ENCODE assay signal across 8 cellular contexts in the genomic region with DNA sequence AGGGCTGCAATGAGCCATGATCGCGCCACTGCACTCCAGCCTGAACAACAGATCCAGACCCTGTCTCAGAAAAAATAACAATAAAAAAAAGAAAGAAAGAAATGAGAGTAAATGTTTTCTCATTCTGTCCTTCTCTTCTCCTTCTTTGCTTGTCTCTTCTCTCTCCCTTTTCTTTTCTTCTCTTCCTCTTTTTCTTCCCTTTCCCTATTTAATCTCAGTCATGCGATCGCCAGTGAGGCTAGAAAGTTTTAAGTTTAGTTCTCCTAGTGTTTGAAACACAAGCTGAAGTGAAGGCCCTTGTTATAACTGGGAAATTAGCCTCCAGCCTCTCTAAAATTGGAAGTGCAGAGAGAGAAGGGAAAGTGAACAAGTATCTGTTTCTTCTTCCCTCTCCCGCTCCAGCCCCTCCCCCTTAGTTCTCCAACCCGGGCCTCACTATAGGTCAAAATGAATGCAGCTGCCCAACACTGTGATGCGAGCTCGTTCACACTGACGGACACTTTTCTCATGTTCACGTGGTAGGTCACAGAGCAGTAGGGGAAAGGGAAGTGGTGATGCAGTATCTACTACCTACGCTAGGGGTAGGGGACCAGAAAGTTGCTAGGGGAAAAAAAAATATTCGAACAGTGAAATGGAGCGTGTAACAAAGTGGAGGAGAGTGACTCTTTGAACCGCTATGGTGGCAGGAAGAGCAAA. TPM values are rescaled to one million over a fixed set of nuclear protein-coding genes. Genes with fewer than 3 reads are reported as not detected.
DNase-seq lines count a peak whose midpoint lies in the region; ATAC-seq, FAIRE-seq and TF ChIP-seq lines count a peak whose summit lies in the region.

No MANE protein-coding gene starts in this region.

- TF ChIP-seq POLR2A in GM12892 (IDR thresholded peaks at IDR 0.05; ENCODE audit: low read depth, low read length): peak; percentile 67; the same call in 1 of the 2 replicates

- H3K4me3 Mint-ChIP-seq in activated CD4-positive, alpha-beta memory T cell treated with anti-CD3 and anti-CD28 coated beads, Interleukin-2, amount 10 ng/mL, durations not matched to agents 7 days and 5 days: peak overlapping the region; percentile 15
- no peak overlapping the region for H3K4me3 Mint-ChIP-seq in Calu3 (ENCODE audit: low read depth, unreplicated experiment)

- FAIRE-seq in GM12892 (lab: Jason Lieb, UNC): peak; percentile 99

- peak overlapping the region; percentile 9 for H3K27ac Mint-ChIP-seq in activated CD4-positive, alpha-beta memory T cell treated with anti-CD3 and anti-CD28 coated beads, Interleukin-2, amount 10 ng/mL, durations not matched to agents 7 days and 5 days
- no peak overlapping the region for H3K27ac Mint-ChIP-seq in Calu3 (ENCODE audit: unreplicated experiment)

- peak; percentile 98 for ATAC-seq in GM21786 (IDR thresholded peaks at IDR 0.05; ENCODE audit: unreplicated experiment)

- H3K27ac ChIP-seq in rectal smooth muscle tissue (ENCODE audit: low read depth, low read length): no peak overlapping the region

- H3K36me3 ChIP-seq in rectal smooth muscle tissue (ENCODE audit: control insufficient read depth, insufficient read depth, low read length): no peaks in the 10 kb centered on the region

- DNase-seq in GM12892 (ENCODE audit: insufficient read length): peak; percentile 37
- peak; percentile 80 to 90 for DNase-seq in Kasumi-1 (lab: John Stamatoyannopoulos, UW)
- peak; percentile 46 for DNase-seq in activated CD4-positive, alpha-beta memory T cell treated with anti-CD3 and anti-CD28 coated beads, Interleukin-2, amount 10 ng/mL, durations not matched to agents 7 days and 5 days
- DNase-seq in fibroblast of mammary gland (ENCODE audit: low read depth): peak; percentile 24
- no peak for DNase-seq in Calu3
- DNase-seq in HT-29 (ENCODE audit: low spot score): no peak

- no peaks in the 10 kb centered on the region for H3K9me3 Mint-ChIP-seq in activated CD4-positive, alpha-beta memory T cell treated with anti-CD3 and anti-CD28 coated beads, Interleukin-2, amount 10 ng/mL, durations not matched to agents 7 days and 5 days
- H3K9me3 Mint-ChIP-seq in Calu3 (ENCODE audit: low read depth, unreplicated experiment): no peaks in the 10 kb centered on the region

- no TSS peak for BruUV-seq in Calu3 (replicated peaks; lab: Mats Ljungman, UMichigan)

- no peak overlapping the region for H3K4me3 ChIP-seq in fibroblast of mammary gland (ENCODE audit: control insufficient read depth, low read depth, low read length)
- H3K4me3 ChIP-seq in rectal smooth muscle tissue (ENCODE audit: low read length): peak overlapping the region; percentile 18

- no peaks in the 10 kb centered on the region for H3K4me1 ChIP-seq in rectal smooth muscle tissue (ENCODE audit: control insufficient read depth, insufficient read depth, low read length)

- TF ChIP-seq CTCF in fibroblast of mammary gland (conservative IDR thresholded peaks at IDR 0.05; ENCODE audit: control insufficient read depth, insufficient read depth, low read depth, low read length) (no peak), Calu3 (IDR thresholded peaks at IDR 0.05; ENCODE audit: unreplicated experiment) (no peak)

- H3K27me3 ChIP-seq in rectal smooth muscle tissue (ENCODE audit: control insufficient read depth, insufficient read depth, low read length): no peaks in the 10 kb centered on the region

- no peaks in the 10 kb centered on the region for H3K36me3 Mint-ChIP-seq in activated CD4-positive, alpha-beta memory T cell treated with anti-CD3 and anti-CD28 coated beads, Interleukin-2, amount 10 ng/mL, durations not matched to agents 7 days and 5 days (ENCODE audit: low read depth)
- no peaks in the 10 kb centered on the region for H3K36me3 Mint-ChIP-seq in Calu3 (ENCODE audit: insufficient read depth, unreplicated experiment)

- POLR2A ChIA-PET in activated CD4-positive, alpha-beta memory T cell treated with anti-CD3 and anti-CD28 coated beads, Interleukin-2, amount 10 ng/mL, durations not matched to agents 7 days and 5 days (lab: Charles Lee): interaction anchor here (1.1 to 1.6 kb wide), 2 partner anchors 24 to 26 kb away, joined by 4 to 14 read pairs; a partner anchor contains a TSS

- intact Hi-C loops in Calu3 (cut with micrococcal nuclease; ENCODE audit: unreplicated experiment): no loop called here

- CTCF ChIA-PET in activated CD4-positive, alpha-beta memory T cell treated with anti-CD3 and anti-CD28 coated beads, Interleukin-2, amount 10 ng/mL, durations not matched to agents 7 days and 5 days (lab: Charles Lee): interaction anchor here (0.6 to 1.5 kb wide), 6 partner anchors 10 to 106 kb away, joined by 3 to 6 read pairs (median 4); no protein-coding TSS in a partner anchor
- CTCF ChIA-PET in Calu3 (lab: Charles Lee): interaction anchor here (0.7 kb wide), 1 partner anchor 119 kb away, joined by 3 read pairs; no protein-coding TSS in a partner anchor

- H3K9ac ChIP-seq in rectal smooth muscle tissue (ENCODE audit: low read length): no peak overlapping the region

- H3K4me1 Mint-ChIP-seq in activated CD4-positive, alpha-beta memory T cell treated with anti-CD3 and anti-CD28 coated beads, Interleukin-2, amount 10 ng/mL, durations not matched to agents 7 days and 5 days: peaks cover 25% of the 10 kb centered on the region
- peaks cover 6% of the 10 kb centered on the region for H3K4me1 Mint-ChIP-seq in Calu3 (ENCODE audit: low read depth, unreplicated experiment)

- H3K27me3 Mint-ChIP-seq in activated CD4-positive, alpha-beta memory T cell treated with anti-CD3 and anti-CD28 coated beads, Interleukin-2, amount 10 ng/mL, durations not matched to agents 7 days and 5 days: peaks cover 1% of the 10 kb centered on the region
- no peaks in the 10 kb centered on the region for H3K27me3 Mint-ChIP-seq in Calu3 (ENCODE audit: unreplicated experiment)

RNA-seq across cellular contexts. Expression of a gene that starts 23.4 kb away (rescaled TPM):
- 10.9 TPM for polyA plus RNA-seq in GM12892 (2012; ENCODE audit: missing spikeins)
- 10 to 100 TPM; 13.9 to 15.0 TPM for total RNA-seq in activated CD4-positive, alpha-beta memory T cell treated with anti-CD3 and anti-CD28 coated beads, Interleukin-2, amount 10 ng/mL, durations not matched to agents 7 days and 5 days
- 40.9 and 49.7 TPM in 2 replicates for total RNA-seq in Calu3 (2022)
- total RNA-seq in HT-29 (2014; rRNA removed; shearing (Covaris generic)): 5.7 and 6.0 TPM in 2 replicates

Comparison
In these comparisons a context has a peak if more than half of its experiments do, and no peak if none do; other contexts are left out.
1. DNase-seq: peak in GM12892 (single experiment), Kasumi-1 (2 of 2), activated CD4-positive, alpha-beta memory T cell treated with anti-CD3 and anti-CD28 coated beads, Interleukin-2, amount 10 ng/mL, durations not matched to agents 7 days and 5 days (single experiment) and fibroblast of mammary gland (single experiment); none in Calu3 (single experiment) and HT-29 (single experiment).